2 cellular contexts compared by ENCODE assay signal in the genomic region with DNA sequence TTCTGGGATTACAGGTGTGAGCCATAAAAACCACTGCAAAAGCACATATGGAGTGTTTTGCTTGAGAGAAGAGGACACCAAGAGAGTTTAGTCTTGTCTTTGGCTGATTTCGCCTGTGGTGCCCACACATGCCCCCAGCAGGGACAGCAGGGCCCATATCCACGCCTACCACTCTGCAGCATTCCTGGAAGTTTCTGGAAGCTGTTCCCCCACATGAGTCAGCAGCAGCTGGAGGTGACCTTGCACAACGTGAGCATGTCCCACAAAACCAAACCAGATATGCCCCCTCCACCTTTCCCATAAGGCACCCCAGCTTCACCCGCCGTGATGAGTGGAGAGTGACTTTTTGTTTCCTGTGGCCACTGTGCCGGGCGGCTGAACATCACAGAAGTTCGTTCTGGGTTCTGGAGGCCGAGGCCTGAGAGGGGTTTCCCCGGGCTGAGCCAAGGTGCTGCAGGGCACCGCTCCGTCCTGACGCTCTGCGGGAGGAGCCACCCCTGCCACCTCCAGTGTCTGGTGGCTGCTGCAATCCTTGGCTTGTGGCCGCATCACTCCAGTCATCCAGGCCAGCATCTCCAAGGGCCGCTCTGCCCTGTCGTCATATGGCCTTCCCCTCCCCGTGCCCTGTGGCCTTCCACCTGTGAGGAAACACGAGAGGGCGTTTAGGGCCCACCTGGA.
TF ChIP-seq lines count a peak whose summit lies in the region.

No MANE protein-coding gene starts in this region.

TF ChIP-seq in liver, 16 proteins besides CTCF, POLR2A, EP300 and RAD21:
- TF ChIP-seq, protein P1, sequence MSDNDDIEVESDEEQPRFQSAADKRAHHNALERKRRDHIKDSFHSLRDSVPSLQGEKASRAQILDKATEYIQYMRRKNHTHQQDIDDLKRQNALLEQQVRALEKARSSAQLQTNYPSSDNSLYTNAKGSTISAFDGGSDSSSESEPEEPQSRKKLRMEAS (IDR thresholded peaks at IDR 0.05): peak; percentile 42
- TF ChIP-seq JUND (IDR thresholded peaks at IDR 0.05) (peak in 1 of 2 donors; percentile 7), RXRA (IDR thresholded peaks at IDR 0.05) (peak in 1 of 2 donors; percentile 28), YY1 (IDR thresholded peaks at IDR 0.05) (no peak), EGR1 (IDR thresholded peaks at IDR 0.05; ENCODE audit: low read depth in 2 of 2) (no peak)
- TF ChIP-seq, protein P2, sequence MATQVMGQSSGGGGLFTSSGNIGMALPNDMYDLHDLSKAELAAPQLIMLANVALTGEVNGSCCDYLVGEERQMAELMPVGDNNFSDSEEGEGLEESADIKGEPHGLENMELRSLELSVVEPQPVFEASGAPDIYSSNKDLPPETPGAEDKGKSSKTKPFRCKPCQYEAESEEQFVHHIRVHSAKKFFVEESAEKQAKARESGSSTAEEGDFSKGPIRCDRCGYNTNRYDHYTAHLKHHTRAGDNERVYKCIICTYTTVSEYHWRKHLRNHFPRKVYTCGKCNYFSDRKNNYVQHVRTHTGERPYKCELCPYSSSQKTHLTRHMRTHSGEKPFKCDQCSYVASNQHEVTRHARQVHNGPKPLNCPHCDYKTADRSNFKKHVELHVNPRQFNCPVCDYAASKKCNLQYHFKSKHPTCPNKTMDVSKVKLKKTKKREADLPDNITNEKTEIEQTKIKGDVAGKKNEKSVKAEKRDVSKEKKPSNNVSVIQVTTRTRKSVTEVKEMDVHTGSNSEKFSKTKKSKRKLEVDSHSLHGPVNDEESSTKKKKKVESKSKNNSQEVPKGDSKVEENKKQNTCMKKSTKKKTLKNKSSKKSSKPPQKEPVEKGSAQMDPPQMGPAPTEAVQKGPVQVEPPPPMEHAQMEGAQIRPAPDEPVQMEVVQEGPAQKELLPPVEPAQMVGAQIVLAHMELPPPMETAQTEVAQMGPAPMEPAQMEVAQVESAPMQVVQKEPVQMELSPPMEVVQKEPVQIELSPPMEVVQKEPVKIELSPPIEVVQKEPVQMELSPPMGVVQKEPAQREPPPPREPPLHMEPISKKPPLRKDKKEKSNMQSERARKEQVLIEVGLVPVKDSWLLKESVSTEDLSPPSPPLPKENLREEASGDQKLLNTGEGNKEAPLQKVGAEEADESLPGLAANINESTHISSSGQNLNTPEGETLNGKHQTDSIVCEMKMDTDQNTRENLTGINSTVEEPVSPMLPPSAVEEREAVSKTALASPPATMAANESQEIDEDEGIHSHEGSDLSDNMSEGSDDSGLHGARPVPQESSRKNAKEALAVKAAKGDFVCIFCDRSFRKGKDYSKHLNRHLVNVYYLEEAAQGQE (IDR thresholded peaks at IDR 0.05): no peak

TF ChIP-seq in HepG2, 621 proteins besides CTCF, POLR2A, EP300 and RAD21:
- TF ChIP-seq RARA (CRISPR knock-in tag; IDR thresholded peaks at IDR 0.05) (no peak), ZNF619 (CRISPR knock-in tag; IDR thresholded peaks at IDR 0.05) (no peak), ZFP1 (CRISPR knock-in tag; IDR thresholded peaks at IDR 0.05) (no peak), RCOR2 (CRISPR knock-in tag; IDR thresholded peaks at IDR 0.05) (no peak), JUNB (CRISPR knock-in tag; IDR thresholded peaks at IDR 0.05; ENCODE audit: borderline replicate concordance) (no peak), MAFG (CRISPR knock-in tag; IDR thresholded peaks at IDR 0.05) (no peak)
- TF ChIP-seq, protein P3, sequence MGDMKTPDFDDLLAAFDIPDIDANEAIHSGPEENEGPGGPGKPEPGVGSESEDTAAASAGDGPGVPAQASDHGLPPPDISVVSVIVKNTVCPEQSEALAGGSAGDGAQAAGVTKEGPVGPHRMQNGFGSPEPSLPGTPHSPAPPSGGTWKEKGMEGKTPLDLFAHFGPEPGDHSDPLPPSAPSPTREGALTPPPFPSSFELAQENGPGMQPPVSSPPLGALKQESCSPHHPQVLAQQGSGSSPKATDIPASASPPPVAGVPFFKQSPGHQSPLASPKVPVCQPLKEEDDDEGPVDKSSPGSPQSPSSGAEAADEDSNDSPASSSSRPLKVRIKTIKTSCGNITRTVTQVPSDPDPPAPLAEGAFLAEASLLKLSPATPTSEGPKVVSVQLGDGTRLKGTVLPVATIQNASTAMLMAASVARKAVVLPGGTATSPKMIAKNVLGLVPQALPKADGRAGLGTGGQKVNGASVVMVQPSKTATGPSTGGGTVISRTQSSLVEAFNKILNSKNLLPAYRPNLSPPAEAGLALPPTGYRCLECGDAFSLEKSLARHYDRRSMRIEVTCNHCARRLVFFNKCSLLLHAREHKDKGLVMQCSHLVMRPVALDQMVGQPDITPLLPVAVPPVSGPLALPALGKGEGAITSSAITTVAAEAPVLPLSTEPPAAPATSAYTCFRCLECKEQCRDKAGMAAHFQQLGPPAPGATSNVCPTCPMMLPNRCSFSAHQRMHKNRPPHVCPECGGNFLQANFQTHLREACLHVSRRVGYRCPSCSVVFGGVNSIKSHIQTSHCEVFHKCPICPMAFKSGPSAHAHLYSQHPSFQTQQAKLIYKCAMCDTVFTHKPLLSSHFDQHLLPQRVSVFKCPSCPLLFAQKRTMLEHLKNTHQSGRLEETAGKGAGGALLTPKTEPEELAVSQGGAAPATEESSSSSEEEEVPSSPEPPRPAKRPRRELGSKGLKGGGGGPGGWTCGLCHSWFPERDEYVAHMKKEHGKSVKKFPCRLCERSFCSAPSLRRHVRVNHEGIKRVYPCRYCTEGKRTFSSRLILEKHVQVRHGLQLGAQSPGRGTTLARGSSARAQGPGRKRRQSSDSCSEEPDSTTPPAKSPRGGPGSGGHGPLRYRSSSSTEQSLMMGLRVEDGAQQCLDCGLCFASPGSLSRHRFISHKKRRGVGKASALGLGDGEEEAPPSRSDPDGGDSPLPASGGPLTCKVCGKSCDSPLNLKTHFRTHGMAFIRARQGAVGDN (CRISPR knock-in tag; IDR thresholded peaks at IDR 0.05): no peak
- TF ChIP-seq, protein P4, sequence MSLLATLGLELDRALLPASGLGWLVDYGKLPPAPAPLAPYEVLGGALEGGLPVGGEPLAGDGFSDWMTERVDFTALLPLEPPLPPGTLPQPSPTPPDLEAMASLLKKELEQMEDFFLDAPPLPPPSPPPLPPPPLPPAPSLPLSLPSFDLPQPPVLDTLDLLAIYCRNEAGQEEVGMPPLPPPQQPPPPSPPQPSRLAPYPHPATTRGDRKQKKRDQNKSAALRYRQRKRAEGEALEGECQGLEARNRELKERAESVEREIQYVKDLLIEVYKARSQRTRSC (CRISPR knock-in tag; IDR thresholded peaks at IDR 0.05; ENCODE audit: low read depth): no peak
- TF ChIP-seq, protein P5, sequence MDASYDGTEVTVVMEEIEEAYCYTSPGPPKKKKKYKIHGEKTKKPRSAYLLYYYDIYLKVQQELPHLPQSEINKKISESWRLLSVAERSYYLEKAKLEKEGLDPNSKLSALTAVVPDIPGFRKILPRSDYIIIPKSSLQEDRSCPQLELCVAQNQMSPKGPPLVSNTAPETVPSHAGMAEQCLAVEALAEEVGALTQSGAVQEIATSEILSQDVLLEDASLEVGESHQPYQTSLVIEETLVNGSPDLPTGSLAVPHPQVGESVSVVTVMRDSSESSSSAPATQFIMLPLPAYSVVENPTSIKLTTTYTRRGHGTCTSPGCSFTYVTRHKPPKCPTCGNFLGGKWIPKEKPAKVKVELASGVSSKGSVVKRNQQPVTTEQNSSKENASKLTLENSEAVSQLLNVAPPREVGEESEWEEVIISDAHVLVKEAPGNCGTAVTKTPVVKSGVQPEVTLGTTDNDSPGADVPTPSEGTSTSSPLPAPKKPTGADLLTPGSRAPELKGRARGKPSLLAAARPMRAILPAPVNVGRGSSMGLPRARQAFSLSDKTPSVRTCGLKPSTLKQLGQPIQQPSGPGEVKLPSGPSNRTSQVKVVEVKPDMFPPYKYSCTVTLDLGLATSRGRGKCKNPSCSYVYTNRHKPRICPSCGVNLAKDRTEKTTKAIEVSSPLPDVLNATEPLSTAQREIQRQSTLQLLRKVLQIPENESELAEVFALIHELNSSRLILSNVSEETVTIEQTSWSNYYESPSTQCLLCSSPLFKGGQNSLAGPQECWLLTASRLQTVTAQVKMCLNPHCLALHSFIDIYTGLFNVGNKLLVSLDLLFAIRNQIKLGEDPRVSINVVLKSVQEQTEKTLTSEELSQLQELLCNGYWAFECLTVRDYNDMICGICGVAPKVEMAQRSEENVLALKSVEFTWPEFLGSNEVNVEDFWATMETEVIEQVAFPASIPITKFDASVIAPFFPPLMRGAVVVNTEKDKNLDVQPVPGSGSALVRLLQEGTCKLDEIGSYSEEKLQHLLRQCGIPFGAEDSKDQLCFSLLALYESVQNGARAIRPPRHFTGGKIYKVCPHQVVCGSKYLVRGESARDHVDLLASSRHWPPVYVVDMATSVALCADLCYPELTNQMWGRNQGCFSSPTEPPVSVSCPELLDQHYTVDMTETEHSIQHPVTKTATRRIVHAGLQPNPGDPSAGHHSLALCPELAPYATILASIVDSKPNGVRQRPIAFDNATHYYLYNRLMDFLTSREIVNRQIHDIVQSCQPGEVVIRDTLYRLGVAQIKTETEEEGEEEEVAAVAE (CRISPR knock-in tag; IDR thresholded peaks at IDR 0.05; ENCODE audit: borderline replicate concordance): no peak
- TF ChIP-seq, protein P6, sequence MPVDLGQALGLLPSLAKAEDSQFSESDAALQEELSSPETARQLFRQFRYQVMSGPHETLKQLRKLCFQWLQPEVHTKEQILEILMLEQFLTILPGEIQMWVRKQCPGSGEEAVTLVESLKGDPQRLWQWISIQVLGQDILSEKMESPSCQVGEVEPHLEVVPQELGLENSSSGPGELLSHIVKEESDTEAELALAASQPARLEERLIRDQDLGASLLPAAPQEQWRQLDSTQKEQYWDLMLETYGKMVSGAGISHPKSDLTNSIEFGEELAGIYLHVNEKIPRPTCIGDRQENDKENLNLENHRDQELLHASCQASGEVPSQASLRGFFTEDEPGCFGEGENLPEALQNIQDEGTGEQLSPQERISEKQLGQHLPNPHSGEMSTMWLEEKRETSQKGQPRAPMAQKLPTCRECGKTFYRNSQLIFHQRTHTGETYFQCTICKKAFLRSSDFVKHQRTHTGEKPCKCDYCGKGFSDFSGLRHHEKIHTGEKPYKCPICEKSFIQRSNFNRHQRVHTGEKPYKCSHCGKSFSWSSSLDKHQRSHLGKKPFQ (CRISPR knock-in tag; IDR thresholded peaks at IDR 0.05; ENCODE audit: insufficient replicate concordance): no peak
